Comparison of ENCODE assay signal across 14 cellular contexts in the genomic region with DNA sequence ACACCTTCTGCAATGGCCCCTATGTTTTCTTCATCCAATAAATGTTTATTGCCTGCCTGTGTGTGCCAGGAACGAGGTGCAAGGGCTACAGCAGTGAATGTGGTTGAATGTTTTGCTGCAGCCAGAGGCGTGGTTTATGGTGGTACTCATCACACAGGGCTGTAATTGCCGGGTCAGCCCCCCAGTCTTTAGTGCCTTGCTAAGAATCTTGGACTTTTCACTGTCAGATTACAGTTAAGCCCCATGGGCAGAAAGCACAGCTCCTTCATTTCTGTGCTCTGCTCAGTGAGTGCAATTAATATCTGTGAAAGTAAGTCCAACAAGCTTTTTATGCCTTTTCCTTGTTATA.
"Had no signal": no experiment of that assay in that cellular context is flagged by ENCODE, and none has a peak within 500 bp of the region (broad histone marks: within the 10 kb centered on the region; RNA-seq: fewer than 3 reads in every experiment).

No MANE protein-coding gene starts in this region.

- H3K27me3 ChIP-seq: ascending aorta, neutrophil, right atrium auricular region had no signal

- ATAC-seq: stimulated activated memory B cell treated with anti-CD40 and anti-IgM and Interleukin-4, amounts not matched to agents 10 μg/mL and 1 μg/mL and 100 μg/mL, for 72 hours had no signal

- H3K9me3 Mint-ChIP-seq: activated naive CD8-positive, alpha-beta T cell treated with anti-CD3 and anti-CD28 coated beads, Interleukin-2, amount 10 ng/mL, durations not matched to agents 7 days and 5 days; memory B cell; stimulated activated memory B cell treated with anti-CD40 and anti-IgM and Interleukin-4, amounts not matched to agents 10 μg/mL and 1 μg/mL and 100 μg/mL, for 72 hours had no signal

- H3K4me1 ChIP-seq: ascending aorta had no signal

- DNase-seq: activated CD4-positive, alpha-beta T cell treated with anti-CD3 and anti-CD28 coated beads for 1 hour; activated CD4-positive, alpha-beta T cell treated with anti-CD3 and anti-CD28 coated beads, Interleukin-2, amount 50 U/mL, for 48 hours; activated gamma-delta T cell treated with Interleukin-2 at 50 U/mL for 16 hours; activated naive CD8-positive, alpha-beta T cell treated with anti-CD3 and anti-CD28 coated beads, Interleukin-2, amount 10 ng/mL, durations not matched to agents 7 days and 5 days; activated T-cell treated with anti-CD3 and anti-CD28 coated beads, Interleukin-2, amount 50 U/mL, for 48 hours; effector CD8-positive, alpha-beta T cell; left ventricle myocardium inferior had no signal

- H3K9me3 ChIP-seq: ascending aorta, left ventricle myocardium inferior, neutrophil, right atrium auricular region had no signal

- H3K4me3 ChIP-seq: ascending aorta, coronary artery, left ventricle myocardium inferior, right atrium auricular region, smooth muscle cell had no signal

- H3K4me3 Mint-ChIP-seq: activated naive CD8-positive, alpha-beta T cell treated with anti-CD3 and anti-CD28 coated beads, Interleukin-2, amount 10 ng/mL, durations not matched to agents 7 days and 5 days; memory B cell; stimulated activated memory B cell treated with anti-CD40 and anti-IgM and Interleukin-4, amounts not matched to agents 10 μg/mL and 1 μg/mL and 100 μg/mL, for 72 hours had no signal

- H3K4me1 Mint-ChIP-seq: activated naive CD8-positive, alpha-beta T cell treated with anti-CD3 and anti-CD28 coated beads, Interleukin-2, amount 10 ng/mL, durations not matched to agents 7 days and 5 days; memory B cell; stimulated activated memory B cell treated with anti-CD40 and anti-IgM and Interleukin-4, amounts not matched to agents 10 μg/mL and 1 μg/mL and 100 μg/mL, for 72 hours had no signal

- H3K27me3 Mint-ChIP-seq: activated naive CD8-positive, alpha-beta T cell treated with anti-CD3 and anti-CD28 coated beads, Interleukin-2, amount 10 ng/mL, durations not matched to agents 7 days and 5 days; memory B cell; stimulated activated memory B cell treated with anti-CD40 and anti-IgM and Interleukin-4, amounts not matched to agents 10 μg/mL and 1 μg/mL and 100 μg/mL, for 72 hours had no signal

- H3K27ac ChIP-seq: ascending aorta, coronary artery, left ventricle myocardium inferior, neutrophil had no signal

- H3K27ac Mint-ChIP-seq: activated naive CD8-positive, alpha-beta T cell treated with anti-CD3 and anti-CD28 coated beads, Interleukin-2, amount 10 ng/mL, durations not matched to agents 7 days and 5 days; memory B cell; stimulated activated memory B cell treated with anti-CD40 and anti-IgM and Interleukin-4, amounts not matched to agents 10 μg/mL and 1 μg/mL and 100 μg/mL, for 72 hours had no signal
